In genomic region chr18:9673296-9674251, GRCh38 we compare ENCODE assay signal across 7 cellular contexts. TPM values are rescaled to one million over a fixed set of nuclear protein-coding genes. Genes with fewer than 3 reads are reported as not detected.
DNase-seq lines count a peak whose midpoint lies in the region; ATAC-seq, FAIRE-seq and TF ChIP-seq lines count a peak whose summit lies in the region.

No MANE protein-coding gene starts in this region.

- dilution Hi-C loops in keratinocyte (cut with MboI; ENCODE audit: extremely low pct_ligation_motif_present, low sequenced_read_pairs): no loop called here

- BruUV-seq in GM12878 (replicated peaks; lab: Mats Ljungman, UMichigan): no TSS peak

- ATAC-seq in GM19351 (IDR thresholded peaks at IDR 0.05; ENCODE audit: unreplicated experiment): peak; percentile 98
- ATAC-seq in HG03196 (IDR thresholded peaks at IDR 0.05; ENCODE audit: unreplicated experiment): peak; percentile 98
- peak; percentile 98 for ATAC-seq in GM12878

- H3K4me2 ChIP-seq in GM12878 (ENCODE audit: control insufficient read depth, insufficient read depth): no peak overlapping the region
- peak overlapping the region; percentile 69 for H3K4me2 ChIP-seq in keratinocyte (ENCODE audit: control insufficient read depth, extremely low read depth, insufficient read depth, low read depth, low read length)

- DNase-seq in NOMO-1 treated with dmso at 0.1 percent for 144 hours (lab: John Stamatoyannopoulos, UW; ENCODE audit: unreplicated experiment) (peak; percentile 56), GM12878 (ENCODE audit: low read depth, low spot score) (peak; percentile 99), keratinocyte (ENCODE audit: low read depth, low spot score) (peak; percentile 90), transverse colon (peak; percentile 56)

- TF ChIP-seq CTCF in GM12878 (IDR thresholded peaks at IDR 0.05 in 2 of 3, conservative IDR thresholded peaks at IDR 0.05 in 1 of 3; ENCODE audit: control insufficient read depth in 2 of 3, extremely low read depth in 1 of 3, insufficient read depth in 1 of 3, low read depth in 3 of 3, low read length in 3 of 3): peak; percentile 34 to 56 (median 55); a peak in 5 of 6 replicates
- peak; percentile 8 to 46 (median 36) for TF ChIP-seq CTCF in keratinocyte (optimal IDR thresholded peaks at IDR 0.05 in 1 of 3, IDR thresholded peaks at IDR 0.05 in 1 of 3, conservative IDR thresholded peaks at IDR 0.05 in 1 of 3; ENCODE audit: extremely low read depth in 1 of 3, insufficient read depth in 2 of 3, low read length in 3 of 3)
- TF ChIP-seq CTCF in transverse colon (IDR thresholded peaks at IDR 0.05): peak in 1 of 5 experiments; percentile 17

- H3K27ac ChIP-seq in GM12878 (ENCODE audit: control insufficient read depth, insufficient read depth): peak overlapping the region; percentile 33
- H3K27ac ChIP-seq in keratinocyte (ENCODE audit: control insufficient read depth, insufficient read depth, low read length): peak overlapping the region; percentile 93
- peak overlapping the region; percentile 74 to 80 (median 74) for H3K27ac ChIP-seq in transverse colon

- POLR2A ChIA-PET in GM12878 (lab: Charles Lee): interaction anchor here (0.6 to 0.7 kb wide), 3 partner anchors 58 to 607 kb away, joined by 3 to 6 read pairs (median 4); no protein-coding TSS in a partner anchor

- peak; percentile 90 for FAIRE-seq in G401.6 (lab: Jason Lieb, UNC)
- peak; percentile 100 for FAIRE-seq in GM12878 (lab: Jason Lieb, UNC)
- FAIRE-seq in keratinocyte (lab: Jason Lieb, UNC): peak; percentile 88

- TF ChIP-seq EP300 in GM12878 (IDR thresholded peaks at IDR 0.05; ENCODE audit: borderline replicate concordance in 1 of 2, control insufficient read depth in 1 of 2, low read depth in 2 of 2, low read length in 2 of 2) (peak; percentile 92 to 93), transverse colon (IDR thresholded peaks at IDR 0.05; ENCODE audit: low read depth) (no peak)

- H3K9me1 ChIP-seq in keratinocyte (ENCODE audit: control insufficient read depth, extremely low read depth, insufficient read depth, low read length): no peaks in the 10 kb centered on the region

- peaks cover 9% of the 10 kb centered on the region for H3K4me1 ChIP-seq in GM12878 (ENCODE audit: control insufficient read depth, insufficient read depth, low read length)
- H3K4me1 ChIP-seq in keratinocyte (ENCODE audit: control insufficient read depth, extremely low read depth, insufficient read depth, low read length): peaks cover 31% of the 10 kb centered on the region
- peaks cover 4 to 12% (median 8%) of the 10 kb centered on the region in 4 donors for H3K4me1 ChIP-seq in transverse colon

- no peaks in the 10 kb centered on the region for H3K36me3 ChIP-seq in GM12878 (ENCODE audit: control insufficient read depth in 2 of 2, insufficient read depth in 2 of 2, low read length in 1 of 2)
- no peaks in the 10 kb centered on the region for H3K36me3 ChIP-seq in keratinocyte (ENCODE audit: control insufficient read depth in 2 of 2, extremely low read depth in 1 of 2, insufficient read depth in 2 of 2, low read length in 2 of 2)
- no peaks in the 10 kb centered on the region for H3K36me3 ChIP-seq in transverse colon

- SMC1A ChIA-PET in GM12878 (lab: Charles Lee; ENCODE audit: uncharacterized antibody, unreplicated experiment): interaction anchor here (0.7 to 1.6 kb wide), 8 partner anchors 9 to 157 kb away, joined by 3 to 5 read pairs (median 3); no protein-coding TSS in a partner anchor

- no peak overlapping the region for H3K4me3 ChIP-seq in GM12878
- H3K4me3 ChIP-seq in keratinocyte (ENCODE audit: control insufficient read depth in 2 of 3, extremely low read depth in 1 of 3, insufficient read depth in 2 of 3, low read depth in 1 of 3, low read length in 3 of 3): peak overlapping the region in 1 of 3 experiments; percentile 11
- no peak overlapping the region for H3K4me3 ChIP-seq in transverse colon

- 23% methylated on average over 8 of the region's 8 CpGs for WGBS in GM12878 (ENCODE audit: insufficient coverage, insufficient replicate concordance, low lambda C conversion rate, missing lambda C conversion rate)
- 38 to 78% methylated on average over 4 to 8 of the region's 8 CpGs for WGBS in transverse colon (ENCODE audit: low coverage in 1 of 2), 2 donors

- H3K27me3 ChIP-seq in GM12878 (replicated peaks in 1 of 2; ENCODE audit: control insufficient read depth in 2 of 2, insufficient read depth in 2 of 2, low read length in 1 of 2) (no peaks in the 10 kb centered on the region), keratinocyte (ENCODE audit: control insufficient read depth, extremely low read depth, insufficient read depth, low read length) (no peaks in the 10 kb centered on the region), transverse colon (no peaks in the 10 kb centered on the region)

- in situ Hi-C loops in GM12878 (cut with MboI): no loop called here
- in situ Hi-C loops in transverse colon (cut with MboI; ENCODE audit: low pct_ligation_motif_present in 1 of 4, low pct_unique_long_range_greater_than_20kb in 1 of 4, low sequenced_read_pairs in 3 of 4): no loop called here

- no peak overlapping the region for H2AFZ ChIP-seq in GM12878 (ENCODE audit: control insufficient read depth, low read depth, low read length)
- peak overlapping the region; percentile 42 for H2AFZ ChIP-seq in keratinocyte (ENCODE audit: control insufficient read depth, low read length)

- peak; percentile 81 for TF ChIP-seq RAD21 in GM12878 (IDR thresholded peaks at IDR 0.05; ENCODE audit: insufficient read depth, low read depth, low read length)

- H4K20me1 ChIP-seq in GM12878 (ENCODE audit: control insufficient read depth, insufficient read depth) (no peaks in the 10 kb centered on the region), keratinocyte (ENCODE audit: control insufficient read depth, extremely low read depth, insufficient read depth, low read length) (no peaks in the 10 kb centered on the region)

- CTCF ChIA-PET in GM12878 (lab: Yijun Ruan, JAX): interaction anchor here (0.6 to 1.5 kb wide), 9 partner anchors 57 to 846 kb away, joined by 3 to 5 read pairs (median 3); no protein-coding TSS in a partner anchor

- TF ChIP-seq POLR2A in GM12878 (IDR thresholded peaks at IDR 0.05; ENCODE audit: low read depth, low read length): no peak
- no peak for TF ChIP-seq POLR2A in transverse colon (IDR thresholded peaks at IDR 0.05)

- RAD21 ChIA-PET in GM12878 (lab: Charles Lee; ENCODE audit: unreplicated experiment): interaction anchor here (0.6 to 2.1 kb wide), 6 partner anchors 24 to 570 kb away, joined by 3 to 9 read pairs (median 3); no protein-coding TSS in a partner anchor

- intact Hi-C loops in GM12878 (cut with micrococcal nuclease; ENCODE audit: unreplicated experiment): loop anchor here (1.0 kb wide), 2 partner anchors 34 to 61 kb away; no protein-coding TSS in a partner anchor
- intact Hi-C loops in transverse colon (cut with DNase I; ENCODE audit: low total_unique reads): no loop called here

- no peaks in the 10 kb centered on the region for H3K79me2 ChIP-seq in GM12878 (ENCODE audit: control insufficient read depth, insufficient read depth, low read length)
- no peaks in the 10 kb centered on the region for H3K79me2 ChIP-seq in keratinocyte (ENCODE audit: control insufficient read depth, insufficient read depth, low read length)

- H3K9me3 ChIP-seq in GM12878 (replicated peaks; ENCODE audit: control insufficient read depth, insufficient read depth, low read length) (no peaks in the 10 kb centered on the region; the same call in 2 of the 3 replicates), keratinocyte (ENCODE audit: control insufficient read depth, low read depth, low read length) (no peaks in the 10 kb centered on the region), transverse colon (no peaks in the 10 kb centered on the region)

- H3K9ac ChIP-seq in GM12878 (ENCODE audit: control insufficient read depth, insufficient read depth, low read length): no peak overlapping the region
- peak overlapping the region; percentile 61 for H3K9ac ChIP-seq in keratinocyte (ENCODE audit: control insufficient read depth, extremely low read depth, insufficient read depth, low read length)

RNA-seq across cellular contexts. Expression of gene RAB31, which starts 34.5 kb away (rescaled TPM):
- 5.0 and 9.0 TPM in 2 replicates for total RNA-seq in GM12878 (2013; cell fraction: nucleolus; rRNA removed)
- total RNA-seq in GM12878 (2014; rRNA removed) (11.6 and 12.0 TPM in 2 replicates), GM12878 (2014; rRNA removed; fragmentation: Illumina TruSeq; extraction: Trizol) (12.7 TPM in 2 replicates), GM12878 (2021) (19.4 and 23.3 TPM in 2 replicates), transverse colon (10 to 100 TPM; 13.1 to 18.4 (median 16.9) TPM)
- polyA plus RNA-seq in GM12878 (2011; ENCODE audit: low read depth): 5.2 TPM
- polyA plus RNA-seq in GM12878 (2011; rRNA removed) (0.62 and 0.80 TPM in 2 replicates), GM12878 (2014; fragmentation: Illumina TruSeq; extraction: Trizol) (14.8 and 17.5 TPM in 2 replicates), GM12878 (2014; fragmentation: Nextera tagmentation; extraction: Ambion mirVana) (1 to 10 TPM; 6.4 to 8.9 TPM), GM12878 (2014; rRNA removed) (8.9 and 9.2 TPM in 2 replicates), GM12878 (2016; fragmentation: Nextera tagmentation; extraction: Ambion mirVana) (10 to 100 TPM; 18.1 to 21.3 TPM), keratinocyte (40.4 to 53.9 TPM (median 47.0 TPM) in 3 replicates)
- 0.40 and 1.1 TPM in 2 replicates for polyA plus RNA-seq in GM12878 (2011; cell fraction: cytosol; rRNA removed)
- 0.13 and 1.3 TPM in 2 replicates for polyA plus RNA-seq in GM12878 (2011; cell fraction: nucleus; rRNA removed)
- 7.3 and 9.0 TPM in 2 replicates for polyA plus RNA-seq in GM12878 (2012)
- polyA minus RNA-seq in GM12878 (2011; rRNA and poly(A)+ RNA removed): 0.26 and 3.0 TPM in 2 replicates
- 1.7 TPM in 1 of 2 replicates, not detected in the other for polyA minus RNA-seq in GM12878 (2011; cell fraction: cytosol; rRNA and poly(A)+ RNA removed)
- polyA minus RNA-seq in GM12878 (2011; cell fraction: nucleus; rRNA and poly(A)+ RNA removed): 0.60 and 4.4 TPM in 2 replicates
- 13.5 TPM for polyA plus RNA-seq in keratinocyte (2011; ENCODE audit: low read depth)
- 42.4 and 68.1 TPM in 2 replicates for polyA plus RNA-seq in keratinocyte (2011; cell fraction: cytosol; rRNA removed)
- 64.7 and 66.8 TPM in 2 replicates for polyA plus RNA-seq in keratinocyte (2011; cell fraction: nucleus; rRNA removed)
- 22.9 and 43.5 TPM in 2 replicates for polyA plus RNA-seq in keratinocyte (2012; ENCODE audit: low replicate concordance)
- polyA minus RNA-seq in keratinocyte: 24.2 to 57.1 TPM (median 52.3 TPM) in 3 replicates
- polyA minus RNA-seq in keratinocyte (2011; cell fraction: cytosol; rRNA and poly(A)+ RNA removed): 36.8 TPM
- 14.5 and 32.2 TPM in 2 replicates for polyA minus RNA-seq in keratinocyte (2011; cell fraction: nucleus; rRNA and poly(A)+ RNA removed)

RNA-seq across cellular contexts. Expression of gene PPP4R1, which starts 59.2 kb away (rescaled TPM):
- total RNA-seq in GM12878 (2013; cell fraction: nucleolus; rRNA removed): 54.9 and 61.5 TPM in 2 replicates
- total RNA-seq in GM12878 (2014; rRNA removed) (33.4 and 39.2 TPM in 2 replicates), GM12878 (2014; rRNA removed; fragmentation: Illumina TruSeq; extraction: Trizol) (38.0 and 39.1 TPM in 2 replicates), GM12878 (2021) (40.5 and 42.2 TPM in 2 replicates), transverse colon (100 to 1,000 TPM in 1 of 4 donors, 10 to 100 TPM in 3; 46.0 to 163 (median 79.2) TPM)
- polyA plus RNA-seq in GM12878 (2011; ENCODE audit: low read depth): 12.8 TPM
- polyA plus RNA-seq in GM12878 (2011; rRNA removed) (24.8 and 26.1 TPM in 2 replicates), GM12878 (2014; fragmentation: Illumina TruSeq; extraction: Trizol) (44.4 and 53.6 TPM in 2 replicates), GM12878 (2014; fragmentation: Nextera tagmentation; extraction: Ambion mirVana) (10 to 100 TPM; 10.9 to 14.1 TPM), GM12878 (2014; rRNA removed) (27.3 and 31.2 TPM in 2 replicates), GM12878 (2016; fragmentation: Nextera tagmentation; extraction: Ambion mirVana) (10 to 100 TPM; 20.4 to 21.2 TPM), keratinocyte (200 to 221 TPM (median 209 TPM) in 3 replicates)
- 26.9 and 28.1 TPM in 2 replicates for polyA plus RNA-seq in GM12878 (2011; cell fraction: cytosol; rRNA removed)
- polyA plus RNA-seq in GM12878 (2011; cell fraction: nucleus; rRNA removed): 28.0 and 28.4 TPM in 2 replicates
- polyA plus RNA-seq in GM12878 (2012): 13.1 and 15.1 TPM in 2 replicates
- polyA minus RNA-seq in GM12878 (2011; rRNA and poly(A)+ RNA removed): 40.3 and 66.2 TPM in 2 replicates
- 10.7 and 17.4 TPM in 2 replicates for polyA minus RNA-seq in GM12878 (2011; cell fraction: cytosol; rRNA and poly(A)+ RNA removed)
- 18.3 and 32.8 TPM in 2 replicates for polyA minus RNA-seq in GM12878 (2011; cell fraction: nucleus; rRNA and poly(A)+ RNA removed)
- polyA plus RNA-seq in keratinocyte (2011; ENCODE audit: low read depth): 101 TPM
- 119 and 143 TPM in 2 replicates for polyA plus RNA-seq in keratinocyte (2011; cell fraction: cytosol; rRNA removed)
- 275 and 293 TPM in 2 replicates for polyA plus RNA-seq in keratinocyte (2011; cell fraction: nucleus; rRNA removed)
- polyA plus RNA-seq in keratinocyte (2012; ENCODE audit: low replicate concordance): 83.8 and 102 TPM in 2 replicates
- 216 to 410 TPM (median 387 TPM) in 3 replicates for polyA minus RNA-seq in keratinocyte
- polyA minus RNA-seq in keratinocyte (2011; cell fraction: cytosol; rRNA and poly(A)+ RNA removed): 124 TPM
- 142 and 262 TPM in 2 replicates for polyA minus RNA-seq in keratinocyte (2011; cell fraction: nucleus; rRNA and poly(A)+ RNA removed)

Comparison
In these comparisons a context has a peak if more than half of its experiments do, and no peak if none do; other contexts are left out.
1. H3K27ac ChIP-seq: peak in every context shown above with its lines; median percentile 93 in keratinocyte; 74 in transverse colon; 33 in GM12878.